ENCODE assay signal across 9 cellular contexts in the genomic region with DNA sequence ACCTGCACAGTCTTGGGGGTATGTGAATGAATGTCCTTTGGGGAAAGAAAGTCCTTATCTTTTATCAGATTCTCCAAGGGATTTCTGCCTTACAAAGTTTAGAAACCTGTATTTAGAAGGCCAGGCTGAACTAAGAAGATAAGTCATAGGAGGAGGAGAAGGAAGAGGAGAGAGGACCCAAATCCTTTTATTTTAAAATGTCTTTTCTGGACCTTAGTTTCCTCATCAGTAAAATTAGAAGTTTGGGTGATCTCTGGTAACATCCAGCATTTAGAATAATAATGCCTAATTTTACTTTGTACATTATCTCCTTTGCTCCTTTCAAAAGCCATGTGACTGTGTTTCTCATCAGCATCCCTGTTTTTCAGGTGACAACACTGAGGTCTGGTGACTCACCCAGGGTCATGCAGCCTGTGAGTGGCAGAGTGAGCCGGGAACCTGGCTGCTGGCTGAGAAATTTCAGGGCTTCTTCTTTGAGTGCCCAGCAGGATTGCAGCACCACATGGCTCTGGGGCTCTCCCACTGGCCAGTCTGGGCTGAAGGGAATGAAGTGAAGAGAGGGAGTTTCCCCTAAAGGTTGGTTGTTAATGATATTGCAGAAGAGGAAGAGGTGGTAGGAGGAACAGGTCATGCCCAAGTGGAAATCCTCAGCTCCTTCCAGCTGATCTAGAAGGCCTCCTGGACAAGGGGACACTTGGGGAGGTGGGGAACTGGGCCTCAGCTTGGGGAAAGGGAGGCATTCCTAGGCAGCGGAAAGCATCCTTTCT. TPM values are rescaled to one million over a fixed set of nuclear protein-coding genes. Genes with fewer than 3 reads are reported as not detected.
DNase-seq lines count a peak whose midpoint lies in the region; ATAC-seq and TF ChIP-seq lines count a peak whose summit lies in the region.
"Had no signal": no experiment of that assay in that cellular context is flagged by ENCODE, and none has a peak within 500 bp of the region (broad histone marks: within the 10 kb centered on the region; RNA-seq: fewer than 3 reads in every experiment).

No MANE protein-coding gene starts in this region.

- no peaks in the 10 kb centered on the region for H3K27me3 Mint-ChIP-seq in activated T-helper 2 cell treated with anti-CD3 and anti-CD28 coated beads, Interferon-gamma antibody, Interleukin-2, Interleukin-4, amounts not matched to agents 10 μg/mL and 5 μg/mL and 100 μg/mL, durations not matched to agents 14 hours and 24 hours and 36 hours (ENCODE audit: low read depth)

- H3K9me3 ChIP-seq in colonic mucosa (no peaks in the 10 kb centered on the region), mucosa of rectum (ENCODE audit: control insufficient read depth in 2 of 2, low read length in 2 of 2) (no peaks in the 10 kb centered on the region), tibial artery (no peaks in the 10 kb centered on the region)
- H3K9me3 ChIP-seq: SK-N-SH had no signal

- no peaks in the 10 kb centered on the region for H3K36me3 Mint-ChIP-seq in activated T-helper 2 cell treated with anti-CD3 and anti-CD28 coated beads, Interferon-gamma antibody, Interleukin-2, Interleukin-4, amounts not matched to agents 10 μg/mL and 5 μg/mL and 100 μg/mL, durations not matched to agents 14 hours and 24 hours and 36 hours (ENCODE audit: low read depth)

- peak; percentile 86 for DNase-seq in DMS53 (lab: John Stamatoyannopoulos, UW)
- peak; percentile 73 for DNase-seq in LoVo (ENCODE audit: low spot score)
- DNase-seq in colonic mucosa = peak; percentile 59
- no peak for DNase-seq in NCI-H2029 (lab: John Stamatoyannopoulos, UW)
- DNase-seq in tibial artery = no peak
- no peak for DNase-seq in activated T-helper 2 cell treated with anti-CD3 and anti-CD28 coated beads, Interferon-gamma antibody, Interleukin-2, Interleukin-4, amounts not matched to agents 10 μg/mL and 5 μg/mL and 100 μg/mL, durations not matched to agents 14 hours and 24 hours and 36 hours (ENCODE audit: low spot score)
- DNase-seq: SK-N-SH had no signal

- H3K4me1 ChIP-seq in colonic mucosa (peaks cover 35% of the 10 kb centered on the region), mucosa of rectum (ENCODE audit: control insufficient read depth in 2 of 2, insufficient read depth in 2 of 2, low read length in 2 of 2) (peaks cover 50 to 59% of the 10 kb centered on the region in 2 donors), tibial artery (peaks cover 0 to 4% (median 0%) of the 10 kb centered on the region in 4 donors)

- peak overlapping the region in 1 of 2 donors; percentile 90 for H3K9ac ChIP-seq in colonic mucosa (ENCODE audit: low read depth in 2 of 2, low read length in 2 of 2)
- no peak overlapping the region for H3K9ac ChIP-seq in mucosa of rectum (ENCODE audit: low read depth in 1 of 2, low read length in 2 of 2)
- H3K9ac ChIP-seq: SK-N-SH had no signal

- H3K36me3 ChIP-seq in colonic mucosa (no peaks in the 10 kb centered on the region), mucosa of rectum (ENCODE audit: control insufficient read depth in 2 of 2, insufficient read depth in 2 of 2, low read length in 2 of 2) (no peaks in the 10 kb centered on the region), tibial artery (no peaks in the 10 kb centered on the region)

- H3K27me3 ChIP-seq in colonic mucosa (no peaks in the 10 kb centered on the region), mucosa of rectum (ENCODE audit: control insufficient read depth in 2 of 2, insufficient read depth in 2 of 2, low read length in 2 of 2) (no peaks in the 10 kb centered on the region), tibial artery (no peaks in the 10 kb centered on the region)

- H3K4me3 ChIP-seq in colonic mucosa (no peak overlapping the region), mucosa of rectum (ENCODE audit: low read length in 2 of 2) (no peak overlapping the region), tibial artery (no peak overlapping the region)

- TF ChIP-seq CTCF in colonic mucosa (IDR thresholded peaks at IDR 0.05) (no peak), tibial artery (IDR thresholded peaks at IDR 0.05) (no peak)

- no peaks in the 10 kb centered on the region for H3K9me3 Mint-ChIP-seq in activated T-helper 2 cell treated with anti-CD3 and anti-CD28 coated beads, Interferon-gamma antibody, Interleukin-2, Interleukin-4, amounts not matched to agents 10 μg/mL and 5 μg/mL and 100 μg/mL, durations not matched to agents 14 hours and 24 hours and 36 hours

- intact Hi-C loops in colonic mucosa (cut with DNase I) (no loop called here), tibial artery (cut with DNase I; ENCODE audit: low total_unique reads) (no loop called here)
- intact Hi-C loops in activated T-helper 2 cell treated with anti-CD3 and anti-CD28 coated beads, Interferon-gamma antibody, Interleukin-2, Interleukin-4, amounts not matched to agents 10 μg/mL and 5 μg/mL and 100 μg/mL, durations not matched to agents 14 hours and 24 hours and 36 hours (cut with micrococcal nuclease) = no loop called here

- H3K4me1 Mint-ChIP-seq in activated T-helper 2 cell treated with anti-CD3 and anti-CD28 coated beads, Interferon-gamma antibody, Interleukin-2, Interleukin-4, amounts not matched to agents 10 μg/mL and 5 μg/mL and 100 μg/mL, durations not matched to agents 14 hours and 24 hours and 36 hours (ENCODE audit: low read depth) = peaks cover 10% of the 10 kb centered on the region

- H3K27ac Mint-ChIP-seq in activated T-helper 2 cell treated with anti-CD3 and anti-CD28 coated beads, Interferon-gamma antibody, Interleukin-2, Interleukin-4, amounts not matched to agents 10 μg/mL and 5 μg/mL and 100 μg/mL, durations not matched to agents 14 hours and 24 hours and 36 hours = no peak overlapping the region

- H3K4me3 Mint-ChIP-seq in activated T-helper 2 cell treated with anti-CD3 and anti-CD28 coated beads, Interferon-gamma antibody, Interleukin-2, Interleukin-4, amounts not matched to agents 10 μg/mL and 5 μg/mL and 100 μg/mL, durations not matched to agents 14 hours and 24 hours and 36 hours (ENCODE audit: low read depth) = no peak overlapping the region

- H3K27ac ChIP-seq in colonic mucosa (peak overlapping the region; percentile 63), mucosa of rectum (ENCODE audit: low read depth in 2 of 2, low read length in 2 of 2) (peak overlapping the region; percentile 84 to 86), tibial artery (no peak overlapping the region)

- no peak for ATAC-seq in GM21528 (IDR thresholded peaks at IDR 0.05; ENCODE audit: low FRiP score, unreplicated experiment)

RNA-seq across cellular contexts. Expression of a gene that starts 34.0 kb away (rescaled TPM):
- total RNA-seq in colonic mucosa = 100 to 1,000 TPM; 113 to 216 TPM
- 50.7 and 55.2 TPM in 2 replicates for total RNA-seq in activated T-helper 2 cell treated with anti-CD3 and anti-CD28 coated beads, Interferon-gamma antibody, Interleukin-2, Interleukin-4, amounts not matched to agents 10 μg/mL and 5 μg/mL and 100 μg/mL, durations not matched to agents 14 hours and 24 hours and 36 hours

Comparison
In these comparisons a context has a peak if more than half of its experiments do, and no peak if none do; other contexts are left out.
1. DNase-seq: peak in DMS53 (single experiment), LoVo (single experiment) and colonic mucosa (single experiment); none in NCI-H2029 (single experiment), tibial artery (0 of 2) and activated T-helper 2 cell treated with anti-CD3 and anti-CD28 coated beads, Interferon-gamma antibody, Interleukin-2, Interleukin-4, amounts not matched to agents 10 μg/mL and 5 μg/mL and 100 μg/mL, durations not matched to agents 14 hours and 24 hours and 36 hours (single experiment).
2. H3K27ac ChIP-seq: peak in colonic mucosa (single experiment) and mucosa of rectum (2 of 2); none in tibial artery (0 of 2).